In the genomic region with DNA sequence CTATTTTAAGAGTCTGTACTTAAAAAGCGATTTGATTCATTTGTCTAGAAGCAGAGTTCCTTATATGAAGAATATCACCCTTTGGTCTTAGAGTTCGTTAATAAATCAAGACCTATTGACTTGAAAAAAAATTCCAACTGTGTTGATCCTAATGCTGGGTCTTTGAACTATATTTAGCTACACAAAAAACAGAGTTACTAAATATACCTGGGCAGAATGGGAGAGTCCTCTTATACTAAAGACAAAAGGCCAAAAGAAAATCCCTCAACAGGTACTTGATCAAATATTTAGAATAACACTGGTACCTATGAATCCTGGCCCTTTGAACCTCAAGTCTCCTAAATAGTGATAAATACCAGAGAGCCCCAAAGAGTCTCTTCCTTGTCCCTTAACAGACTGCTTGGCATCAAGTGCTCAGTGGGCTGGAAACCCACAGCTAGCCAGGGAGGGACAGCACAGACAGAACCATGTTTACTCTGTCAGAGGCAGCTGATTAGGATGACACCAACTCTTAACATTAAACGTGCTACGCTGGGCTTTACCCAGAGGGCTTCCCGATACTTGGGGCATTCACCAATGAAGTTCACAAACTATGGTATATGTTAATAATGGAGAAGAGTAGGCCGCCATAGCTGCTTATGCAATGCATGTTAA, we compare ENCODE assay signal across 17 cellular contexts.
A peak's percentile ranks its signal among the peaks of the same experiment; 100 is the strongest.
DNase-seq lines count a peak whose midpoint lies in the region; ATAC-seq and TF ChIP-seq lines count a peak whose summit lies in the region.
"Had no signal": no experiment of that assay in that cellular context is flagged by ENCODE, and none has a peak within 500 bp of the region (broad histone marks: within the 10 kb centered on the region; RNA-seq: fewer than 3 reads in every experiment).

No MANE protein-coding gene starts in this region.

- H3K4me1 ChIP-seq in endodermal cell (ENCODE audit: control insufficient read depth, insufficient read depth, low read length): peaks cover 8% of the 10 kb centered on the region
- H3K4me1 ChIP-seq: Peyer's patch had no signal

- CTCF ChIA-PET in activated CD4-positive, alpha-beta memory T cell treated with anti-CD3 and anti-CD28 coated beads for 36 hours (lab: Charles Lee): no interaction called here

- no peaks in the 10 kb centered on the region for H3K36me3 Mint-ChIP-seq in endodermal cell (ENCODE audit: low read depth)
- no peaks in the 10 kb centered on the region for H3K36me3 Mint-ChIP-seq in activated CD4-positive, alpha-beta memory T cell treated with anti-CD3 and anti-CD28 coated beads for 36 hours
- H3K36me3 Mint-ChIP-seq: CD8-positive, alpha-beta T cell; IgD-negative memory B cell had no signal

- H3K9me3 Mint-ChIP-seq in endodermal cell: no peaks in the 10 kb centered on the region
- peaks cover 4% of the 10 kb centered on the region for H3K9me3 Mint-ChIP-seq in activated CD4-positive, alpha-beta memory T cell treated with anti-CD3 and anti-CD28 coated beads for 36 hours
- H3K9me3 Mint-ChIP-seq: CD8-positive, alpha-beta T cell had no signal

- peak; percentile 45 for DNase-seq in Caki2 (ENCODE audit: low read depth)
- DNase-seq in endodermal cell: peak; percentile 71
- DNase-seq in left cardiac atrium: no peak
- DNase-seq in myocyte (ENCODE audit: low read depth): peak; percentile 8
- no peak for DNase-seq in DMS53 treated with DMSO at 0.1 percent for 48 hours (lab: John Stamatoyannopoulos, UW; ENCODE audit: unreplicated experiment)
- no peak for DNase-seq in activated CD4-positive, alpha-beta memory T cell treated with anti-CD3 and anti-CD28 coated beads for 36 hours
- DNase-seq in DMS 273 treated with DMSO at 0.1 percent for 48 hours (lab: John Stamatoyannopoulos, UW): no peak
- DNase-seq: AML-193; C1 segment of cervical spinal cord; Calu3; CD8-positive, alpha-beta T cell; GDM1; NCI-H187; NCI-H774; Peyer's patch had no signal

- no peaks in the 10 kb centered on the region for H3K27me3 Mint-ChIP-seq in endodermal cell (ENCODE audit: insufficient read depth)
- H3K27me3 Mint-ChIP-seq in activated CD4-positive, alpha-beta memory T cell treated with anti-CD3 and anti-CD28 coated beads for 36 hours: no peaks in the 10 kb centered on the region
- H3K27me3 Mint-ChIP-seq: IgD-negative memory B cell had no signal

- in situ Hi-C loops in Caki2 (cut with HindIII; ENCODE audit: low pct_unique_long_range_greater_than_20kb, low sequenced_read_pairs): no loop called here

- POLR2A ChIA-PET in activated CD4-positive, alpha-beta memory T cell treated with anti-CD3 and anti-CD28 coated beads for 36 hours (lab: Charles Lee): no interaction called here

- TF ChIP-seq CTCF in endodermal cell (conservative IDR thresholded peaks at IDR 0.05): no peak

- 79 to 91% methylated on average over 4 to 6 of the region's 6 CpGs for WGBS in endodermal cell (ENCODE audit: insufficient coverage in 1 of 2, insufficient read length in 1 of 2), 2 experiments

- ATAC-seq in left cardiac atrium: peak; percentile 23 to 70
- no peak for ATAC-seq in GM18505 (IDR thresholded peaks at IDR 0.05; ENCODE audit: unreplicated experiment)
- ATAC-seq: CD8-positive, alpha-beta T cell had no signal

- H3K27me3 ChIP-seq in endodermal cell (ENCODE audit: control insufficient read depth, insufficient read depth, low read length, poor library complexity, severe bottlenecking): no peaks in the 10 kb centered on the region
- H3K27me3 ChIP-seq: Peyer's patch had no signal

- intact Hi-C loops in left cardiac atrium (cut with DNase I): no loop called here
- intact Hi-C loops in activated CD4-positive, alpha-beta memory T cell treated with anti-CD3 and anti-CD28 coated beads for 36 hours (cut with micrococcal nuclease): no loop called here

- H3K4me3 ChIP-seq in endodermal cell (ENCODE audit: low read length): no peak overlapping the region
- H3K4me3 ChIP-seq: Peyer's patch had no signal

- no peak overlapping the region for H3K27ac ChIP-seq in endodermal cell (ENCODE audit: low read depth, low read length)
- H3K27ac ChIP-seq: Peyer's patch had no signal

- no peak overlapping the region for H3K4me3 Mint-ChIP-seq in endodermal cell
- H3K4me3 Mint-ChIP-seq in activated CD4-positive, alpha-beta memory T cell treated with anti-CD3 and anti-CD28 coated beads for 36 hours: no peak overlapping the region
- H3K4me3 Mint-ChIP-seq: CD8-positive, alpha-beta T cell; IgD-negative memory B cell had no signal

- no peaks in the 10 kb centered on the region for H3K36me3 ChIP-seq in endodermal cell (ENCODE audit: control insufficient read depth, insufficient read depth, low read length)
- H3K36me3 ChIP-seq: Peyer's patch had no signal

- TF ChIP-seq POLR2A in GM18505 (IDR thresholded peaks at IDR 0.05; ENCODE audit: borderline replicate concordance, extremely low read depth, insufficient read depth, insufficient read length): no peak

- H3K27ac Mint-ChIP-seq in endodermal cell: no peak overlapping the region
- no peak overlapping the region for H3K27ac Mint-ChIP-seq in activated CD4-positive, alpha-beta memory T cell treated with anti-CD3 and anti-CD28 coated beads for 36 hours
- H3K27ac Mint-ChIP-seq: CD8-positive, alpha-beta T cell; IgD-negative memory B cell had no signal

- H3K9me3 ChIP-seq in endodermal cell (ENCODE audit: control insufficient read depth, low read length): no peaks in the 10 kb centered on the region
- H3K9me3 ChIP-seq: Peyer's patch had no signal

- no peak overlapping the region for H3K9ac ChIP-seq in endodermal cell (ENCODE audit: extremely low read depth, low read length, poor library complexity, severe bottlenecking)

- H3K4me1 Mint-ChIP-seq in endodermal cell: peaks cover 21% of the 10 kb centered on the region
- no peaks in the 10 kb centered on the region for H3K4me1 Mint-ChIP-seq in activated CD4-positive, alpha-beta memory T cell treated with anti-CD3 and anti-CD28 coated beads for 36 hours (ENCODE audit: low read depth)
- H3K4me1 Mint-ChIP-seq: IgD-negative memory B cell had no signal

Comparison
In these comparisons a context has a peak if more than half of its experiments do, and no peak if none do; other contexts are left out.
1. DNase-seq: peak in Caki2 (single experiment), endodermal cell (single experiment) and myocyte (single experiment); none in left cardiac atrium (single experiment), DMS53 treated with DMSO at 0.1 percent for 48 hours (single experiment), activated CD4-positive, alpha-beta memory T cell treated with anti-CD3 and anti-CD28 coated beads for 36 hours (single experiment) and DMS 273 treated with DMSO at 0.1 percent for 48 hours (single experiment).